Comparison of ENCODE assay signal across 8 cellular contexts in genomic region chr4:118684873-118685811, GRCh38. TPM values are rescaled to one million over a fixed set of nuclear protein-coding genes. Genes with fewer than 3 reads are reported as not detected.
A peak's percentile ranks its signal among the peaks of the same experiment; 100 is the strongest.
DNase-seq lines count a peak whose midpoint lies in the region; ATAC-seq, FAIRE-seq and TF ChIP-seq lines count a peak whose summit lies in the region.

Gene METTL14, plus strand, starts transcription at chr4:118685392. Its CDS starts 143 bp downstream, at chr4:118685535.

- no peak for TF ChIP-seq CTCF in D721Med (IDR thresholded peaks at IDR 0.05; ENCODE audit: insufficient read depth, missing control alignments)
- no peak for TF ChIP-seq CTCF in OCI-LY3 (IDR thresholded peaks at IDR 0.05; ENCODE audit: low read depth, low read length)
- no peak for TF ChIP-seq CTCF in mucosa of descending colon (IDR thresholded peaks at IDR 0.05)

- peak within 1 kb of the TSS; percentile 91 for H3K4me2 ChIP-seq in OCI-LY3 (ENCODE audit: low read length)

- H3K9ac ChIP-seq in HUES6 (ENCODE audit: low read length) (peak within 1 kb of the TSS; percentile 77), OCI-LY3 (ENCODE audit: low read length) (peak within 1 kb of the TSS; percentile 71)

- 0 out of 2 replicates have a peak, but pooled peaks cover 9% of the 10 kb centered on the region for H4K20me1 ChIP-seq in OCI-LY3 (ENCODE audit: insufficient read depth, low read length)

- intact Hi-C loops in mucosa of descending colon (cut with DNase I, micrococcal nuclease): no loop called here

- H3K79me2 ChIP-seq in OCI-LY3 (ENCODE audit: low read length): peaks cover 29% of the 10 kb centered on the region

- H3K36me3 ChIP-seq in HUES6 (ENCODE audit: control insufficient read depth, insufficient read depth, low read length): peaks cover 19% of the 10 kb centered on the region
- H3K36me3 ChIP-seq in OCI-LY3 (replicated peaks; ENCODE audit: low read depth, low read length): peaks cover 3% of the 10 kb centered on the region
- peaks cover 5% of the 10 kb centered on the region for H3K36me3 ChIP-seq in mucosa of descending colon (ENCODE audit: low read depth)

- H3K4me1 ChIP-seq in HUES6 (ENCODE audit: control insufficient read depth, insufficient read depth, low read length): 0 out of 2 replicates have a peak, but pooled peaks cover 6% of the 10 kb centered on the region
- peaks cover 21% of the 10 kb centered on the region for H3K4me1 ChIP-seq in OCI-LY3 (ENCODE audit: low read length)
- peaks cover 10% of the 10 kb centered on the region for H3K4me1 ChIP-seq in mucosa of descending colon (ENCODE audit: low read depth)

- H3K27me3 ChIP-seq in HUES6 (ENCODE audit: control insufficient read depth, insufficient read depth, low read length) (no peaks in the 10 kb centered on the region; the same call in 1 of the 2 replicates), OCI-LY3 (ENCODE audit: low read depth, low read length) (no peaks in the 10 kb centered on the region)

- no peak for FAIRE-seq in D721Med (lab: Jason Lieb, UNC)

- H2AFZ ChIP-seq in OCI-LY3 (ENCODE audit: low read depth, low read length): peak within 1 kb of the TSS; percentile 53

- no peaks in the 10 kb centered on the region for H3K9me3 ChIP-seq in HUES6 (ENCODE audit: control insufficient read depth, insufficient read depth, low read depth, low read length)
- H3K9me3 ChIP-seq in OCI-LY3 (ENCODE audit: insufficient read depth, low read length): no peaks in the 10 kb centered on the region
- no peaks in the 10 kb centered on the region for H3K9me3 ChIP-seq in mucosa of descending colon

- DNase-seq in D721Med (ENCODE audit: insufficient read length, low spot score): peak; percentile 41
- peak; percentile 82 for DNase-seq in activated T-cell treated with anti-CD3 and anti-CD28 coated beads for 24 hours (ENCODE audit: low read depth)
- DNase-seq in epithelial cell of prostate (ENCODE audit: low read depth, low spot score): peak; percentile 33
- DNase-seq in mucosa of descending colon: peak; percentile 94 to 95 (median 94)
- DNase-seq in stimulated activated CD8-positive, alpha-beta memory T cell treated with anti-CD3 and anti-CD28 coated beads, Interleukin-4, amount 100 ng/mL, for 24 hours (ENCODE audit: low read depth): peak; percentile 80

- H3K27ac ChIP-seq in HUES6 (ENCODE audit: low read depth, low read length) (peak within 1 kb of the TSS; percentile 37; the same call in 1 of the 2 replicates), OCI-LY3 (ENCODE audit: low read length) (peak within 1 kb of the TSS; percentile 18; the same call in 1 of the 2 replicates), epithelial cell of prostate (peak within 1 kb of the TSS; percentile 78)

- ATAC-seq in GM21423 (IDR thresholded peaks at IDR 0.05; ENCODE audit: unreplicated experiment) (peak; percentile 100), mucosa of descending colon (peak; percentile 99)

- H3K4me3 ChIP-seq in HUES6 (ENCODE audit: low read depth, low read length) (peak within 1 kb of the TSS; percentile 85), OCI-LY3 (ENCODE audit: low read length) (peak within 1 kb of the TSS; percentile 90), mucosa of descending colon (peak within 1 kb of the TSS; percentile 20)

RNA-seq across cellular contexts. Expression of gene METTL14, which starts in this region (rescaled TPM):
- 10 to 100 TPM; 33.6 to 53.6 (median 36.4) TPM for total RNA-seq in mucosa of descending colon

Comparison
In these comparisons a context has a peak if more than half of its experiments do, and no peak if none do; other contexts are left out.
1. Peak in every context shown above with its lines: DNase-seq, ATAC-seq, H3K4me3 ChIP-seq and H3K27ac ChIP-seq.
2. DNase-seq: peak in every context shown above with its lines; median percentile 94 in mucosa of descending colon; 82 in activated T-cell treated with anti-CD3 and anti-CD28 coated beads for 24 hours; 80 in stimulated activated CD8-positive, alpha-beta memory T cell treated with anti-CD3 and anti-CD28 coated beads, Interleukin-4, amount 100 ng/mL, for 24 hours; 41 in D721Med; 33 in epithelial cell of prostate.
3. H3K27ac ChIP-seq: peak in every context shown above with its lines; median percentile 78 in epithelial cell of prostate; 37 in HUES6; 18 in OCI-LY3.
4. H3K4me3 ChIP-seq: peak in every context shown above with its lines; median percentile 90 in OCI-LY3; 85 in HUES6; 20 in mucosa of descending colon.